ENCODE assay signal across 22 cellular contexts in the genomic region with DNA sequence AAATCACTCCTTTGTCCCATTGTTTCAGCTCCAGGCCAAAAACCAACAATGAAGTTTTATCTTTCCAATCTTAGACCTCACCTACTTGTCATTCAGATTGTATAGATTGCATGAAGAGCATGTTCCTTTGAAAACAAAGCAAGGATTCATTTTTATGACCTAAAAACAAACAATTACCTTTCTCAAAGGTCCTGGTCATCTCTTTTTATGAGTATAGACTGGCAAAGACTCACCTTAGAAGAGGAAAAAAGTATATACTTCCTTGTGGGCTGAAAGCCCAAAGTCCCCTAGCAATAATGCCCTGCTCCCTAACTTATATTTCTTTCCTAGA. TPM values are rescaled to one million over a fixed set of nuclear protein-coding genes. Genes with fewer than 3 reads are reported as not detected.
A peak's percentile ranks its signal among the peaks of the same experiment; 100 is the strongest.
DNase-seq lines count a peak whose midpoint lies in the region.
"Had no signal": no experiment of that assay in that cellular context is flagged by ENCODE, and none has a peak within 500 bp of the region (broad histone marks: within the 10 kb centered on the region; RNA-seq: fewer than 3 reads in every experiment).

No MANE protein-coding gene starts in this region.

- H3K27ac ChIP-seq in iPS-20b (ENCODE audit: low read length): no peak overlapping the region
- peak overlapping the region; percentile 22 for H3K27ac ChIP-seq in temporal lobe (ENCODE audit: low read depth, low read length)
- H3K27ac ChIP-seq: epithelial cell of prostate, neutrophil, thyroid gland had no signal

- peak; percentile 28 for DNase-seq in NCI-H1105 treated with DMSO at 0.1 percent for 48 hours (lab: John Stamatoyannopoulos, UW)
- DNase-seq in NCI-H1105 (lab: John Stamatoyannopoulos, UW): no peak
- DNase-seq in NCI-H69 (lab: John Stamatoyannopoulos, UW): peak; percentile 59
- DNase-seq in GM03348 (ENCODE audit: low spot score): no peak
- no peak for DNase-seq in germinal center (ENCODE audit: low spot score)
- DNase-seq in NCI-H510A treated with DMSO at 0.1 percent for 48 hours (lab: John Stamatoyannopoulos, UW): no peak
- DNase-seq: activated naive CD4-positive, alpha-beta T cell treated with anti-CD3 and anti-CD28 coated beads, Interleukin-2, amount 10 ng/mL, durations not matched to agents 7 days and 5 days; aorta; central memory CD4-positive, alpha-beta T cell; dorsolateral prefrontal cortex; left ventricle myocardium superior; NCI-H1436; NCI-H774; Right ventricle myocardium superior; stimulated activated CD4-positive, alpha-beta T cell treated with anti-CD3 and anti-CD28 coated beads, Interleukin-4, amount 100 ng/mL, for 1 hour; stimulated activated naive CD8-positive, alpha-beta T cell treated with anti-CD3 and anti-CD28 coated beads, Interleukin-15, Interleukin-2, amounts not matched to agents 100 U/mL and 50 U/mL, for 24 hours; T-cell; thyroid gland had no signal

- H3K9ac ChIP-seq in iPS-20b (ENCODE audit: low read depth, low read length): peak overlapping the region; percentile 46; the same call in 1 of the 2 replicates

- no peaks in the 10 kb centered on the region for H3K27me3 ChIP-seq in iPS-20b (ENCODE audit: insufficient read depth, low read length)
- H3K27me3 ChIP-seq: dorsolateral prefrontal cortex, neutrophil, thyroid gland had no signal

- H3K4me3 ChIP-seq in iPS-20b (ENCODE audit: low read length): peak overlapping the region; percentile 25; the same call in 1 of the 2 replicates
- H3K4me3 ChIP-seq: thyroid gland had no signal

- no peaks in the 10 kb centered on the region for H3K36me3 ChIP-seq in iPS-20b (ENCODE audit: insufficient read depth, low read depth, low read length)
- H3K36me3 ChIP-seq: neutrophil, thyroid gland had no signal

- peaks cover 17% of the 10 kb centered on the region; the same call in 1 of the 2 replicates for H3K4me1 ChIP-seq in iPS-20b (ENCODE audit: insufficient read depth, low read length)
- H3K4me1 ChIP-seq: thyroid gland had no signal

- no peaks in the 10 kb centered on the region for H3K9me3 ChIP-seq in iPS-20b (ENCODE audit: insufficient read depth, low read depth, low read length)
- H3K9me3 ChIP-seq: neutrophil, thyroid gland had no signal

RNA-seq across cellular contexts. Expression of gene TLE1, which starts 28.4 kb away (rescaled TPM):
- total RNA-seq in temporal lobe: 28.8 TPM

Comparison
In these comparisons a context has a peak if more than half of its experiments do, and no peak if none do; other contexts are left out.
1. DNase-seq: peak in NCI-H1105 treated with DMSO at 0.1 percent for 48 hours (single experiment) and NCI-H69 (single experiment); none in NCI-H1105 (single experiment), GM03348 (single experiment), germinal center (single experiment) and NCI-H510A treated with DMSO at 0.1 percent for 48 hours (single experiment).